11 cellular contexts compared by ENCODE assay signal in the genomic region with DNA sequence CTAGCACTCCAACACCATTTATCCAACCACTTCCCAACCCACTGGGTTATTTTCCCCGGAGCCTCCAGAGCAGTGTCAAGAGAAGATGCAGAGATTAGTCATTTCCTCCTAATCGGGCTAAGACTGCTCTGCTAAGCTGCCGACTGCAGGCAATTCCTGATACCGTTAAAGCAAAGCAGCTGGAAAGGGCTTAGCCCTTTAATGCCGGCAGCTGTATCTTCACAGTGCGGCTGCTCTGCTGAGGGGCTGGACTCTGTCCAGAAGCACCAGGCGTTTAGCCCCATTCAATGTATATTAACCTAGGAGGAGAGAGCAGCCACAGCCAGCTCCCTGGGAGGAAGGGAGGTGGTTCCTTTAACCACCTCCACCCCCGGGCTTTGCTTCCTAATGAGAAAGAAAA. TPM values are rescaled to one million over a fixed set of nuclear protein-coding genes. Genes with fewer than 3 reads are reported as not detected.
DNase-seq lines count a peak whose midpoint lies in the region; ATAC-seq and TF ChIP-seq lines count a peak whose summit lies in the region.
"Had no signal": no experiment of that assay in that cellular context is flagged by ENCODE, and none has a peak within 500 bp of the region (broad histone marks: within the 10 kb centered on the region; RNA-seq: fewer than 3 reads in every experiment).

No MANE protein-coding gene starts in this region.

- H3K4me3 Mint-ChIP-seq in neural progenitor cell: peak overlapping the region; percentile 22
- H3K4me3 Mint-ChIP-seq in activated T-helper 2 cell treated with anti-CD3 and anti-CD28 coated beads, Interferon-gamma antibody, Interleukin-2, Interleukin-4, amounts not matched to agents 10 μg/mL and 5 μg/mL and 100 μg/mL, durations not matched to agents 14 hours and 24 hours and 36 hours (ENCODE audit: low read depth): no peak overlapping the region
- H3K4me3 Mint-ChIP-seq: neural crest cell had no signal

- no peak for TF ChIP-seq CTCF in dorsolateral prefrontal cortex (IDR thresholded peaks at IDR 0.05 in 54 of 56, conservative IDR thresholded peaks at IDR 0.05 in 2 of 56; ENCODE audit: low read depth in 1 of 56, partially characterized antibody in 56 of 56)
- TF ChIP-seq CTCF in neural progenitor cell (IDR thresholded peaks at IDR 0.05): no peak

- H3K9me3 ChIP-seq in neural progenitor cell (ENCODE audit: low read depth): no peaks in the 10 kb centered on the region

- no peak overlapping the region for H3K9ac ChIP-seq in neural progenitor cell

- H3K4me2 ChIP-seq in neural progenitor cell: peak overlapping the region; percentile 27

- peaks cover 8% of the 10 kb centered on the region for H3K27me3 Mint-ChIP-seq in neural progenitor cell (ENCODE audit: insufficient read depth, low read depth)
- H3K27me3 Mint-ChIP-seq in activated T-helper 2 cell treated with anti-CD3 and anti-CD28 coated beads, Interferon-gamma antibody, Interleukin-2, Interleukin-4, amounts not matched to agents 10 μg/mL and 5 μg/mL and 100 μg/mL, durations not matched to agents 14 hours and 24 hours and 36 hours (ENCODE audit: low read depth): no peaks in the 10 kb centered on the region

- DNase-seq in DMS79 (lab: John Stamatoyannopoulos, UW) (peak; percentile 57), NCI-H226 (peak; percentile 92), dorsolateral prefrontal cortex (peak in 1 of 10 donors; percentile 41), neural progenitor cell (ENCODE audit: low spot score) (peak; percentile 86), HuH-7 (ENCODE audit: low spot score) (no peak)
- no peak for DNase-seq in activated T-cell treated with anti-CD3 and anti-CD28 coated beads, Interleukin-2, amount 50 U/mL, for 48 hours
- DNase-seq in activated T-helper 2 cell treated with anti-CD3 and anti-CD28 coated beads, Interferon-gamma antibody, Interleukin-2, Interleukin-4, amounts not matched to agents 10 μg/mL and 5 μg/mL and 100 μg/mL, durations not matched to agents 14 hours and 24 hours and 36 hours (ENCODE audit: low spot score): no peak
- DNase-seq: MM.1S had no signal

- no peak overlapping the region for H2AFZ ChIP-seq in neural progenitor cell (replicated peaks)

- H3K4me1 Mint-ChIP-seq in neural progenitor cell: peaks cover 54% of the 10 kb centered on the region
- peaks cover 8% of the 10 kb centered on the region for H3K4me1 Mint-ChIP-seq in activated T-helper 2 cell treated with anti-CD3 and anti-CD28 coated beads, Interferon-gamma antibody, Interleukin-2, Interleukin-4, amounts not matched to agents 10 μg/mL and 5 μg/mL and 100 μg/mL, durations not matched to agents 14 hours and 24 hours and 36 hours (ENCODE audit: low read depth)

- peak overlapping the region in 9 of 59 donors; percentile 1 to 34 (median 13) for H3K4me3 ChIP-seq in dorsolateral prefrontal cortex
- no peak overlapping the region for H3K4me3 ChIP-seq in neural progenitor cell

- no peaks in the 10 kb centered on the region for H3K36me3 ChIP-seq in neural progenitor cell

- no peaks in the 10 kb centered on the region for H3K79me2 ChIP-seq in neural progenitor cell (ENCODE audit: low read depth)

- no peaks in the 10 kb centered on the region for H3K9me3 Mint-ChIP-seq in neural progenitor cell
- H3K9me3 Mint-ChIP-seq in activated T-helper 2 cell treated with anti-CD3 and anti-CD28 coated beads, Interferon-gamma antibody, Interleukin-2, Interleukin-4, amounts not matched to agents 10 μg/mL and 5 μg/mL and 100 μg/mL, durations not matched to agents 14 hours and 24 hours and 36 hours: no peaks in the 10 kb centered on the region
- H3K9me3 Mint-ChIP-seq: activated naive CD4-positive, alpha-beta T cell treated with anti-CD3 and anti-CD28 coated beads, Interleukin-2, amount 50 U/mL, for 72 hours; neural crest cell had no signal

- H3K4me1 ChIP-seq in neural progenitor cell: peaks cover 36% of the 10 kb centered on the region

- H3K27ac ChIP-seq in dorsolateral prefrontal cortex (peak overlapping the region in 31 of 59 donors; percentile 1 to 71 (median 19)), neural progenitor cell (peak overlapping the region; percentile 51)

- intact Hi-C loops in dorsolateral prefrontal cortex (cut with DNase I): no loop called here
- intact Hi-C loops in activated T-helper 2 cell treated with anti-CD3 and anti-CD28 coated beads, Interferon-gamma antibody, Interleukin-2, Interleukin-4, amounts not matched to agents 10 μg/mL and 5 μg/mL and 100 μg/mL, durations not matched to agents 14 hours and 24 hours and 36 hours (cut with micrococcal nuclease): no loop called here

- H3K27me3 ChIP-seq in dorsolateral prefrontal cortex: no peaks in the 10 kb centered on the region
- H3K27me3 ChIP-seq in neural progenitor cell: no peaks in the 10 kb centered on the region

- H4K20me1 ChIP-seq in neural progenitor cell (ENCODE audit: low read depth): peaks cover 24% of the 10 kb centered on the region

- peaks cover 8% of the 10 kb centered on the region for H3K36me3 Mint-ChIP-seq in neural progenitor cell
- H3K36me3 Mint-ChIP-seq in activated T-helper 2 cell treated with anti-CD3 and anti-CD28 coated beads, Interferon-gamma antibody, Interleukin-2, Interleukin-4, amounts not matched to agents 10 μg/mL and 5 μg/mL and 100 μg/mL, durations not matched to agents 14 hours and 24 hours and 36 hours (ENCODE audit: low read depth): peaks cover 34% of the 10 kb centered on the region

- peak overlapping the region; percentile 25 for H3K27ac Mint-ChIP-seq in neural progenitor cell
- no peak overlapping the region for H3K27ac Mint-ChIP-seq in activated T-helper 2 cell treated with anti-CD3 and anti-CD28 coated beads, Interferon-gamma antibody, Interleukin-2, Interleukin-4, amounts not matched to agents 10 μg/mL and 5 μg/mL and 100 μg/mL, durations not matched to agents 14 hours and 24 hours and 36 hours
- H3K27ac Mint-ChIP-seq: activated naive CD4-positive, alpha-beta T cell treated with anti-CD3 and anti-CD28 coated beads, Interleukin-2, amount 50 U/mL, for 72 hours had no signal

- peaks cover 33% of the 10 kb centered on the region for H3F3A ChIP-seq in neural progenitor cell (ENCODE audit: low read depth)

- no peak for ATAC-seq in GM19455 (IDR thresholded peaks at IDR 0.05; ENCODE audit: unreplicated experiment)

RNA-seq across cellular contexts. Expression of a gene that starts 11.1 kb away (rescaled TPM):
- total RNA-seq in dorsolateral prefrontal cortex: 1 to 10 TPM in 92 of 120 experiments, under 1 TPM in 28; 0.34 to 8.9 (median 1.6) TPM
- 0.12 TPM in 1 of 2 replicates, not detected in the other for total RNA-seq in neural progenitor cell (ENCODE audit: low replicate concordance)
- not detected in 2 replicates for total RNA-seq in activated T-helper 2 cell treated with anti-CD3 and anti-CD28 coated beads, Interferon-gamma antibody, Interleukin-2, Interleukin-4, amounts not matched to agents 10 μg/mL and 5 μg/mL and 100 μg/mL, durations not matched to agents 14 hours and 24 hours and 36 hours
- total RNA-seq: activated naive CD4-positive, alpha-beta T cell treated with anti-CD3 and anti-CD28 coated beads, Interleukin-2, amount 50 U/mL, for 72 hours had no signal

RNA-seq across cellular contexts. Expression of a gene that starts 22.2 kb away (rescaled TPM):
- total RNA-seq in dorsolateral prefrontal cortex: 1 to 10 TPM in 46 of 120 experiments, under 1 TPM in 61, not detected in 13; 0.29 to 5.2 (median 0.92) TPM
- 0.09 TPM in 1 of 2 replicates, not detected in the other for total RNA-seq in neural progenitor cell (ENCODE audit: low replicate concordance)
- not detected in 2 replicates for total RNA-seq in activated T-helper 2 cell treated with anti-CD3 and anti-CD28 coated beads, Interferon-gamma antibody, Interleukin-2, Interleukin-4, amounts not matched to agents 10 μg/mL and 5 μg/mL and 100 μg/mL, durations not matched to agents 14 hours and 24 hours and 36 hours
- total RNA-seq: activated naive CD4-positive, alpha-beta T cell treated with anti-CD3 and anti-CD28 coated beads, Interleukin-2, amount 50 U/mL, for 72 hours had no signal

RNA-seq across cellular contexts. Expression of a gene that starts 33.4 kb away (rescaled TPM):
- total RNA-seq in dorsolateral prefrontal cortex: not detected
- not detected in 2 replicates for total RNA-seq in neural progenitor cell (ENCODE audit: low replicate concordance)
- not detected in 2 replicates for total RNA-seq in activated T-helper 2 cell treated with anti-CD3 and anti-CD28 coated beads, Interferon-gamma antibody, Interleukin-2, Interleukin-4, amounts not matched to agents 10 μg/mL and 5 μg/mL and 100 μg/mL, durations not matched to agents 14 hours and 24 hours and 36 hours
- total RNA-seq: activated naive CD4-positive, alpha-beta T cell treated with anti-CD3 and anti-CD28 coated beads, Interleukin-2, amount 50 U/mL, for 72 hours; neural crest cell had no signal

RNA-seq across cellular contexts. Expression of a gene that starts 41.4 kb away (rescaled TPM):
- total RNA-seq in dorsolateral prefrontal cortex (10 to 100 TPM in 117 of 120 experiments, 1 to 10 TPM in 3; 9.2 to 27.7 (median 16.1) TPM), neural progenitor cell (ENCODE audit: low replicate concordance) (121 and 149 TPM in 2 replicates)
- 77.8 and 82.8 TPM in 2 replicates for total RNA-seq in activated T-helper 2 cell treated with anti-CD3 and anti-CD28 coated beads, Interferon-gamma antibody, Interleukin-2, Interleukin-4, amounts not matched to agents 10 μg/mL and 5 μg/mL and 100 μg/mL, durations not matched to agents 14 hours and 24 hours and 36 hours

Comparison
In these comparisons a context has a peak if more than half of its experiments do, and no peak if none do; other contexts are left out.
1. DNase-seq: peak in DMS79 (single experiment), NCI-H226 (single experiment) and neural progenitor cell (single experiment); none in activated T-cell treated with anti-CD3 and anti-CD28 coated beads, Interleukin-2, amount 50 U/mL, for 48 hours (0 of 2), activated T-helper 2 cell treated with anti-CD3 and anti-CD28 coated beads, Interferon-gamma antibody, Interleukin-2, Interleukin-4, amounts not matched to agents 10 μg/mL and 5 μg/mL and 100 μg/mL, durations not matched to agents 14 hours and 24 hours and 36 hours (single experiment) and HuH-7 (single experiment).